In the genomic region with DNA sequence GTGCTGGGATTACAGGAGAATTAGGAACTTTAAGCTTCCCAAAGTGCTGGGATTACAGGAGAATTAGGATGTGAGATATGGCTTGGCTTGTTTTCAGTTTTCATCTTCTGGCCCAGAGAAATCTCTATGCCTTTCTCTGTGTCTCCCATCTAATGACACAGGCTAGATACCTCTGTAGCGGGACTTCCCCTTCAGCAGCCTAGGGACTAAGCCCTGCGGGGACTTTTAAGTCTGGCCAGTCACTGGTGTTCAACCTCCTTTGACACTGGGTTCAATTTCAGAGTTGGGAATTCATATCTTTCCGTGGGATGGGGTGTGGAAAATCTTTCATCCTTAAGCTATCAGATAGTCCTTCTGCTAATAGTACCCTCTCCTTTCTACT, we compare ENCODE assay signal across 12 cellular contexts.
"Had no signal": no experiment of that assay in that cellular context is flagged by ENCODE, and none has a peak within 500 bp of the region (broad histone marks: within the 10 kb centered on the region; RNA-seq: fewer than 3 reads in every experiment).

No MANE protein-coding gene starts in this region.

- H3K27me3 ChIP-seq: esophagus squamous epithelium, foreskin keratinocyte, ovary, stomach had no signal

- H3K9me3 Mint-ChIP-seq: dendritic cell treated with granulocyte-macrophage colony-stimulating factor and Interleukin-4, amounts not matched to agents 40 ng/mL and 50 ng/mL, for 4 days; naive thymus-derived CD4-positive, alpha-beta T cell; type B pancreatic cell had no signal

- DNase-seq: esophagus squamous epithelium; foreskin keratinocyte; mesendoderm; naive thymus-derived CD4-positive, alpha-beta T cell; ovary; right cardiac atrium; small intestine; stimulated activated CD4-positive, alpha-beta T cell treated with anti-CD3 and anti-CD28 coated beads, Interleukin-12 subunit alpha, Interleukin-12 subunit beta, amount 100 ng/mL, for 4 hours; stimulated activated naive CD4-positive, alpha-beta T cell; stomach had no signal

- H3K27ac ChIP-seq: esophagus squamous epithelium, foreskin keratinocyte, ovary, stomach had no signal

- H3K4me3 Mint-ChIP-seq: dendritic cell treated with granulocyte-macrophage colony-stimulating factor and Interleukin-4, amounts not matched to agents 40 ng/mL and 50 ng/mL, for 4 days; naive thymus-derived CD4-positive, alpha-beta T cell; type B pancreatic cell had no signal

- ATAC-seq: foreskin keratinocyte; naive thymus-derived CD4-positive, alpha-beta T cell; right cardiac atrium had no signal

- H3K27me3 Mint-ChIP-seq: dendritic cell treated with granulocyte-macrophage colony-stimulating factor and Interleukin-4, amounts not matched to agents 40 ng/mL and 50 ng/mL, for 4 days; naive thymus-derived CD4-positive, alpha-beta T cell; type B pancreatic cell had no signal

- H3K27ac Mint-ChIP-seq: dendritic cell treated with granulocyte-macrophage colony-stimulating factor and Interleukin-4, amounts not matched to agents 40 ng/mL and 50 ng/mL, for 4 days; type B pancreatic cell had no signal
